ENCODE assay signal across 10 cellular contexts in the genomic region with DNA sequence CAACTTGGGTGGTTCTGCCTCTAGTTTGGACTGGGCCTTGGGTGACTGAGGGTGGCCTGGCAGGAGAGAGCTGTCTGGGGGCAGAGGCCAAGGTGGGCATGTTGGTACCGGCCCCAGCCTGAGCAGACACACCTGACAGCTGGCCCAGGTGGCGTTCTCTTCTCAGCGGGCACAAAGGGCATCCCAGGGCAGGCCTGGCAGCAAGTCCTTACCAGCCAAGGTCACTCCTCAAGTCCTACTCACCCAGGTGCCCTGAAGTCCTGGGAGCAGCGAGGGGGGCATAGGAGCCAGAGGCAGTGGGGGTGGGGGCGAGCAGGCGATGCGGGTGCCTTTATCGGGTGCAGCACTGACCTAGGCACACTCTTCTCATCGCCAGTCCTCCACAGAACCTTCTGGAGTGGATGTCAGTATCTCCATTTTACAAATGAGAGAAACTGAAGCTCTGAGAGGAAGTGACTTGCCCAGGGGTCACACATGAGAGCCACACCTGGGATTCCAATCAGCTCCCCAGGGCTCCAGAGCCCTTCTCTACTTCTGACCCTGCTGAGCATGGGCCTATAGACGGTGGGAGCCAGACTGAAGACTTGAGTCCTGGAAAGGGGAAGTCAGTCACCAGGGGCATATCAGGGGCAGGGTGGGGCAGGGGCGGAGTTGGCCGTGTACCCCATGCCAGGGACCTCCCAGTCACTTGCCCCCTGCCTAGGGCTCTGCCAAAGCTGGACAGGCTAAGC. TPM values are rescaled to one million over a fixed set of nuclear protein-coding genes. Genes with fewer than 3 reads are reported as not detected.
DNase-seq lines count a peak whose midpoint lies in the region; ATAC-seq and TF ChIP-seq lines count a peak whose summit lies in the region.
"Had no signal": no experiment of that assay in that cellular context is flagged by ENCODE, and none has a peak within 500 bp of the region (broad histone marks: within the 10 kb centered on the region; RNA-seq: fewer than 3 reads in every experiment).

No MANE protein-coding gene starts in this region.

- CTCF ChIA-PET in OCI-LY7 (lab: Charles Lee; ENCODE audit: unreplicated experiment): no interaction called here

- H3K36me3 ChIP-seq in ascending aorta (peaks cover 39 to 56% of the 10 kb centered on the region in 2 donors), mucosa of descending colon (ENCODE audit: low read depth) (no peaks in the 10 kb centered on the region), GM23248 (ENCODE audit: low read depth) (no peaks in the 10 kb centered on the region), OCI-LY7 (ENCODE audit: insufficient read depth, low read length) (0 out of 2 replicates have a peak, but pooled peaks cover 3% of the 10 kb centered on the region)

- no peak overlapping the region for H2AFZ ChIP-seq in GM23248
- H2AFZ ChIP-seq in OCI-LY7 (ENCODE audit: low read length): no peak overlapping the region

- no peak overlapping the region for H3K9ac ChIP-seq in GM23248

- H3K9me2 ChIP-seq in GM23248 (ENCODE audit: insufficient read depth): no peaks in the 10 kb centered on the region
- H3K9me2 ChIP-seq in OCI-LY7 (ENCODE audit: insufficient read depth, low read length): no peaks in the 10 kb centered on the region

- intact Hi-C loops in ascending aorta (cut with DNase I): loop anchor here (5.0 kb wide), 1 partner anchor 53 kb away; the partner anchor contains the start of gene PLEKHM2
- intact Hi-C loops in mucosa of descending colon (cut with DNase I, micrococcal nuclease): no loop called here
- intact Hi-C loops in OCI-LY7 (cut with micrococcal nuclease; ENCODE audit: unreplicated experiment): no loop called here

- H3K79me2 ChIP-seq in GM23248 (ENCODE audit: insufficient read depth): no peaks in the 10 kb centered on the region
- no peaks in the 10 kb centered on the region for H3K79me2 ChIP-seq in OCI-LY7 (ENCODE audit: insufficient read depth, low read depth, low read length)

- peak; percentile 13 for ATAC-seq in mucosa of descending colon

- no TSS peak for BruUV-seq in OCI-LY7 (replicated peaks; lab: Mats Ljungman, UMichigan)

- no peak for TF ChIP-seq CTCF in C4-2B (conservative IDR thresholded peaks at IDR 0.05)
- no peak for TF ChIP-seq CTCF in ascending aorta (IDR thresholded peaks at IDR 0.05)
- no peak for TF ChIP-seq CTCF in mucosa of descending colon (IDR thresholded peaks at IDR 0.05)
- no peak for TF ChIP-seq CTCF in OCI-LY7 (conservative IDR thresholded peaks at IDR 0.05; ENCODE audit: low read length)

- no peaks in the 10 kb centered on the region for H3K9me3 ChIP-seq in ascending aorta
- H3K9me3 ChIP-seq in mucosa of descending colon: no peaks in the 10 kb centered on the region
- H3K9me3 ChIP-seq in GM23248 (ENCODE audit: low read depth): no peaks in the 10 kb centered on the region
- no peaks in the 10 kb centered on the region for H3K9me3 ChIP-seq in OCI-LY7 (ENCODE audit: low read length)

- in situ Hi-C loops in GM23248 (cut with MboI): no loop called here

- no peak overlapping the region for H3K4me2 ChIP-seq in GM23248 (ENCODE audit: unreplicated experiment)
- H3K4me2 ChIP-seq in OCI-LY7 (ENCODE audit: low read length): no peak overlapping the region

- H3F3A ChIP-seq in GM23248 (ENCODE audit: insufficient read depth): no peaks in the 10 kb centered on the region

- H3K4me1 ChIP-seq in ascending aorta (peaks cover 16 to 25% of the 10 kb centered on the region in 2 donors), mucosa of descending colon (ENCODE audit: low read depth) (peaks cover 30% of the 10 kb centered on the region), GM23248 (ENCODE audit: insufficient read depth) (no peaks in the 10 kb centered on the region), OCI-LY7 (ENCODE audit: insufficient read depth, low read length, poor library complexity, severe bottlenecking) (no peaks in the 10 kb centered on the region)

- H3K27me3 ChIP-seq in ascending aorta (no peaks in the 10 kb centered on the region), GM23248 (replicated peaks; ENCODE audit: insufficient read depth) (no peaks in the 10 kb centered on the region)

- H4K20me1 ChIP-seq in GM23248 (ENCODE audit: insufficient read depth) (no peaks in the 10 kb centered on the region), OCI-LY7 (ENCODE audit: insufficient read depth, low read length) (no peaks in the 10 kb centered on the region)

- H3K27ac ChIP-seq in C4-2B (peak overlapping the region; percentile 38), ascending aorta (peak overlapping the region; percentile 62 to 81), GM23248 (no peak overlapping the region), OCI-LY7 (ENCODE audit: low read depth, low read length, poor library complexity, severe bottlenecking) (no peak overlapping the region)

- DNase-seq in ascending aorta (ENCODE audit: low spot score in 2 of 2) (no peak), mucosa of descending colon (peak in 1 of 3 donors; percentile 57), GM23248 (no peak), OCI-LY7 (ENCODE audit: low spot score) (no peak)
- DNase-seq in stimulated activated CD4-positive, alpha-beta T cell treated with anti-CD3 and anti-CD28 coated beads, Interleukin-15, amount 100 ng/mL, for 24 hours: no peak
- DNase-seq: NCI-H1436 treated with DMSO at 0.1 percent for 48 hours had no signal

- 84 to 86% methylated on average over 12 of the region's 12 CpGs for WGBS in GM23248 (ENCODE audit: low coverage in 1 of 2, low lambda C conversion rate in 2 of 2, missing lambda C conversion rate in 2 of 2), 2 experiments

- POLR2A ChIA-PET in OCI-LY7 (lab: Charles Lee): interaction anchor here (0.6 kb wide), 2 partner anchors 36 to 142 kb away, joined by 3 read pairs; no protein-coding TSS in a partner anchor

- H3K4me3 ChIP-seq in ascending aorta (peak overlapping the region in 1 of 2 donors; percentile 20), mucosa of descending colon (no peak overlapping the region), GM23248 (no peak overlapping the region), OCI-LY7 (ENCODE audit: low read depth, low read length, poor library complexity, severe bottlenecking) (no peak overlapping the region)

RNA-seq across cellular contexts. Expression of gene SLC25A34, which starts 0.6 kb away (rescaled TPM):
- 5.7 TPM for total RNA-seq in ascending aorta
- total RNA-seq in mucosa of descending colon: 10 to 100 TPM in 1 of 3 donors, 1 to 10 TPM in 2; 6.4 to 15.7 (median 8.1) TPM
- 0.13 and 0.54 TPM in 2 replicates for total RNA-seq in GM23248 (2014; rRNA removed; shearing (Covaris generic))
- polyA plus RNA-seq in GM23248 (2016; fragmentation: Nextera tagmentation; extraction: Ambion mirVana): 0.20 and 0.29 TPM in 2 replicates
- 1.2 and 1.4 TPM in 2 replicates for total RNA-seq in OCI-LY7 (2014; rRNA removed; shearing (Covaris generic))
- 2.2 TPM in 2 replicates for total RNA-seq in OCI-LY7 (2022)

RNA-seq across cellular contexts. Expression of gene TMEM82, which starts 6.8 kb away (rescaled TPM):
- total RNA-seq in ascending aorta (not detected), mucosa of descending colon (10 to 100 TPM in 2 of 3 donors, 1 to 10 TPM in 1; 8.0 to 19.7 (median 16.8) TPM), OCI-LY7 (2022) (not detected in 2 replicates)
- total RNA-seq in GM23248 (2014; rRNA removed; shearing (Covaris generic)): not detected in 2 replicates
- not detected in 2 replicates for polyA plus RNA-seq in GM23248 (2016; fragmentation: Nextera tagmentation; extraction: Ambion mirVana)
- not detected in 2 replicates for total RNA-seq in OCI-LY7 (2014; rRNA removed; shearing (Covaris generic))
- total RNA-seq: endothelial cell of umbilical vein, neural crest cell had no signal
- polyA plus RNA-seq: endothelial cell of umbilical vein, thymus had no signal

RNA-seq across cellular contexts. Expression of gene FBLIM1, which starts 23.1 kb away (rescaled TPM):
- total RNA-seq in ascending aorta (641 TPM), mucosa of descending colon (100 to 1,000 TPM; 154 to 268 (median 260) TPM), OCI-LY7 (2022) (not detected in 2 replicates)
- 59.6 and 69.9 TPM in 2 replicates for total RNA-seq in GM23248 (2014; rRNA removed; shearing (Covaris generic))
- polyA plus RNA-seq in GM23248 (2016; fragmentation: Nextera tagmentation; extraction: Ambion mirVana): 63.3 and 67.3 TPM in 2 replicates
- not detected in 2 replicates for total RNA-seq in OCI-LY7 (2014; rRNA removed; shearing (Covaris generic))

RNA-seq across cellular contexts. Expression of gene PLEKHM2, which starts 51.3 kb away (rescaled TPM):
- total RNA-seq in ascending aorta: 129 TPM
- total RNA-seq in mucosa of descending colon: 10 to 100 TPM; 32.2 to 57.3 (median 36.2) TPM
- total RNA-seq in GM23248 (2014; rRNA removed; shearing (Covaris generic)): 52.9 and 67.9 TPM in 2 replicates
- polyA plus RNA-seq in GM23248 (2016; fragmentation: Nextera tagmentation; extraction: Ambion mirVana): 14.8 and 14.9 TPM in 2 replicates
- total RNA-seq in OCI-LY7 (2014; rRNA removed; shearing (Covaris generic)): 18.8 and 27.5 TPM in 2 replicates
- 38.5 and 45.7 TPM in 2 replicates for total RNA-seq in OCI-LY7 (2022)

Comparison
In these comparisons a context has a peak if more than half of its experiments do, and no peak if none do; other contexts are left out.
1. H3K27ac ChIP-seq: peak in C4-2B (single experiment) and ascending aorta (2 of 2); none in GM23248 (single experiment) and OCI-LY7 (single experiment).
2. RNA of gene FBLIM1, which starts 23.1 kb away (total RNA-seq): 641 TPM in ascending aorta (single experiment), 154 to 268 TPM in mucosa of descending colon and 59.6 to 69.9 TPM in GM23248; not detected in OCI-LY7; every median in the first group is over 10 times any median in the second.